In genomic region chr5:149345147-149345891, GRCh38 we compare ENCODE assay signal across 8 cellular contexts. TPM values are rescaled to one million over a fixed set of nuclear protein-coding genes. Genes with fewer than 3 reads are reported as not detected.
DNase-seq lines count a peak whose midpoint lies in the region; ATAC-seq and TF ChIP-seq lines count a peak whose summit lies in the region.

Gene GRPEL2, plus strand, starts transcription at chr5:149345499. Its CDS starts 41 bp downstream, at chr5:149345540.

- TF ChIP-seq CTCF in GM12864 (IDR thresholded peaks at IDR 0.05; ENCODE audit: low read depth, low read length, missing control alignments) (no peak), type B pancreatic cell (conservative IDR thresholded peaks at IDR 0.05) (no peak)

- peak; percentile 98 for ATAC-seq in HG02678 (IDR thresholded peaks at IDR 0.05; ENCODE audit: unreplicated experiment)
- peak; percentile 99 for ATAC-seq in activated naive CD8-positive, alpha-beta T cell treated with anti-CD3 and anti-CD28 coated beads, Interleukin-2, amount 50 U/mL, for 24 hours

- peak; percentile 95 for DNase-seq in GM12864 (ENCODE audit: low read depth)
- peak; percentile 37 for DNase-seq in NCI-H1417 treated with DMSO at 0.1 percent for 48 hours (lab: John Stamatoyannopoulos, UW)
- DNase-seq in SW480 (ENCODE audit: low spot score) = peak; percentile 98
- DNase-seq in activated naive CD8-positive, alpha-beta T cell treated with anti-CD3 and anti-CD28 coated beads, Interleukin-2, amount 50 U/mL, for 24 hours = peak; percentile 92
- peak; percentile 98 for DNase-seq in cardiac septum (ENCODE audit: low spot score)
- peak; percentile 96 for DNase-seq in pons (ENCODE audit: low spot score)
- peak; percentile 94 for DNase-seq in type B pancreatic cell (ENCODE audit: extremely low spot score, unreplicated experiment)

- peak within 1 kb of the TSS; percentile 94 for H3K27ac Mint-ChIP-seq in activated naive CD8-positive, alpha-beta T cell treated with anti-CD3 and anti-CD28 coated beads, Interleukin-2, amount 50 U/mL, for 24 hours
- peak within 1 kb of the TSS; percentile 92 for H3K27ac Mint-ChIP-seq in type B pancreatic cell

- intact Hi-C loops in cardiac septum (cut with DNase I) = no loop called here

- peaks cover 45% of the 10 kb centered on the region for H3K36me3 Mint-ChIP-seq in activated naive CD8-positive, alpha-beta T cell treated with anti-CD3 and anti-CD28 coated beads, Interleukin-2, amount 50 U/mL, for 24 hours (ENCODE audit: low read depth)
- peaks cover 13% of the 10 kb centered on the region for H3K36me3 Mint-ChIP-seq in type B pancreatic cell

- peak within 1 kb of the TSS; percentile 94 for H3K4me3 ChIP-seq in GM12864 (ENCODE audit: low read depth, low read length)

- H3K4me1 Mint-ChIP-seq in activated naive CD8-positive, alpha-beta T cell treated with anti-CD3 and anti-CD28 coated beads, Interleukin-2, amount 50 U/mL, for 24 hours = peaks cover 53% of the 10 kb centered on the region
- H3K4me1 Mint-ChIP-seq in type B pancreatic cell (ENCODE audit: unreplicated experiment) = peaks cover 13% of the 10 kb centered on the region

- peak within 1 kb of the TSS; percentile 95 for H3K4me3 Mint-ChIP-seq in activated naive CD8-positive, alpha-beta T cell treated with anti-CD3 and anti-CD28 coated beads, Interleukin-2, amount 50 U/mL, for 24 hours
- H3K4me3 Mint-ChIP-seq in type B pancreatic cell = peak within 1 kb of the TSS; percentile 97

- H3K27me3 Mint-ChIP-seq in activated naive CD8-positive, alpha-beta T cell treated with anti-CD3 and anti-CD28 coated beads, Interleukin-2, amount 50 U/mL, for 24 hours = no peaks in the 10 kb centered on the region
- H3K27me3 Mint-ChIP-seq in type B pancreatic cell = no peaks in the 10 kb centered on the region

- no peaks in the 10 kb centered on the region for H3K9me3 Mint-ChIP-seq in activated naive CD8-positive, alpha-beta T cell treated with anti-CD3 and anti-CD28 coated beads, Interleukin-2, amount 50 U/mL, for 24 hours
- no peaks in the 10 kb centered on the region for H3K9me3 Mint-ChIP-seq in type B pancreatic cell

RNA-seq across cellular contexts. Expression of gene GRPEL2, which starts in this region (rescaled TPM):
- total RNA-seq in cardiac septum = 11.0 TPM
- 19.1 and 22.6 TPM in 2 replicates for total RNA-seq in type B pancreatic cell (ENCODE audit: low replicate concordance)

Comparison
In these comparisons a context has a peak if more than half of its experiments do, and no peak if none do; other contexts are left out.
1. Peak in every context shown above with its lines: DNase-seq, ATAC-seq and H3K4me3 ChIP-seq.
2. DNase-seq: peak in every context shown above with its lines; median percentile 98 in SW480; 98 in cardiac septum; 96 in pons; 95 in GM12864; 94 in type B pancreatic cell; 92 in activated naive CD8-positive, alpha-beta T cell treated with anti-CD3 and anti-CD28 coated beads, Interleukin-2, amount 50 U/mL, for 24 hours; 37 in NCI-H1417 treated with DMSO at 0.1 percent for 48 hours.